In the genomic region with DNA sequence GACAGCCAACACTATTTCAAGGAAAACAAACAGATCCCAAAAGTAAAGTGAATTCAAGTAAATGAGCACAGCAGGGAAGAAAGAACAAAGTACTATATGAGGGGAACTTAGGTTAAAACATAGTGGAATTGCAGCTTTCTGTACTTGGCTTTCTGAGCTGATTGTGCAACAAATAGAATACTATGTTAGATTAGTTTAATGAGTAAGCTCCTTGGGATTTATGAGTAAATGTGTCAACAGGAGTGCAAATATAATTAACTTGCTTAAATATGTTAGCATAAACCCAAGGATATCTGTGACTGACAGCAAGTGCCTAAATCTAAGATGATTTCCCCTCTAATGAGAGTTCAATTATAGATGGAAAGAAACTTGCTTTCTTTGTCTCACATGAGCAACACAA, we compare ENCODE assay signal across 18 cellular contexts.
"Had no signal": no experiment of that assay in that cellular context is flagged by ENCODE, and none has a peak within 500 bp of the region (broad histone marks: within the 10 kb centered on the region; RNA-seq: fewer than 3 reads in every experiment).

No MANE protein-coding gene starts in this region.

- H3K4me3 ChIP-seq: adrenal gland, coronary artery, ovary, tibial nerve, vagina had no signal

- H3K4me1 Mint-ChIP-seq: activated CD4-positive, alpha-beta memory T cell treated with anti-CD3 and anti-CD28 coated beads, Interleukin-2, amount 10 ng/mL, durations not matched to agents 7 days and 5 days; activated naive CD4-positive, alpha-beta T cell treated with anti-CD3 and anti-CD28 coated beads, Interleukin-2, amount 50 U/mL, for 24 hours; immature natural killer cell had no signal

- DNase-seq: activated CD4-positive, alpha-beta memory T cell treated with anti-CD3 and anti-CD28 coated beads, Interleukin-2, amount 10 ng/mL, durations not matched to agents 7 days and 5 days; activated CD4-positive, alpha-beta T cell treated with anti-CD3 and anti-CD28 coated beads for 4 hours; activated effector memory CD4-positive, alpha-beta T cell treated with Interleukin-2 at 50 U/mL for 16 hours; activated T-cell treated with anti-CD3 and anti-CD28 coated beads, Interleukin-2, amount 50 U/mL, for 4 hours; adrenal gland; caudate nucleus; foreskin keratinocyte; glutamatergic neuron; immature natural killer cell; midbrain; ovary; stimulated activated naive CD4-positive, alpha-beta T cell; substantia nigra had no signal

- H3K4me3 Mint-ChIP-seq: activated CD4-positive, alpha-beta memory T cell treated with anti-CD3 and anti-CD28 coated beads, Interleukin-2, amount 10 ng/mL, durations not matched to agents 7 days and 5 days; activated naive CD4-positive, alpha-beta T cell treated with anti-CD3 and anti-CD28 coated beads, Interleukin-2, amount 50 U/mL, for 24 hours; activated T-cell treated with anti-CD3 and anti-CD28 coated beads, Interleukin-2, amount 50 U/mL, for 4 hours; immature natural killer cell; T-helper 1 cell treated with Interleukin-12 subunit alpha and Interleukin-12 subunit beta and Interleukin-4 antibody, amounts not matched to agents 30 μg/mL and 1 μg/mL, for 36 hours had no signal

- H3K36me3 Mint-ChIP-seq: activated naive CD4-positive, alpha-beta T cell treated with anti-CD3 and anti-CD28 coated beads, Interleukin-2, amount 50 U/mL, for 24 hours had no signal

- H3K27me3 ChIP-seq: adrenal gland, foreskin keratinocyte, ovary, tibial nerve, vagina had no signal

- H3K27ac ChIP-seq: adrenal gland, coronary artery, foreskin keratinocyte, ovary, tibial nerve, vagina had no signal

- ATAC-seq: activated T-cell treated with anti-CD3 and anti-CD28 coated beads, Interleukin-2, amount 50 U/mL, for 4 hours; foreskin keratinocyte had no signal

- H3K36me3 ChIP-seq: adrenal gland, ovary, tibial nerve, vagina had no signal

- H3K9me3 ChIP-seq: adrenal gland, ovary, vagina had no signal

- H3K27ac Mint-ChIP-seq: activated CD4-positive, alpha-beta memory T cell treated with anti-CD3 and anti-CD28 coated beads, Interleukin-2, amount 10 ng/mL, durations not matched to agents 7 days and 5 days; activated naive CD4-positive, alpha-beta T cell treated with anti-CD3 and anti-CD28 coated beads, Interleukin-2, amount 50 U/mL, for 24 hours; immature natural killer cell; T-helper 1 cell treated with Interleukin-12 subunit alpha and Interleukin-12 subunit beta and Interleukin-4 antibody, amounts not matched to agents 30 μg/mL and 1 μg/mL, for 36 hours had no signal

- H3K4me1 ChIP-seq: adrenal gland, foreskin keratinocyte, tibial nerve, vagina had no signal

- H3K27me3 Mint-ChIP-seq: activated CD4-positive, alpha-beta memory T cell treated with anti-CD3 and anti-CD28 coated beads, Interleukin-2, amount 10 ng/mL, durations not matched to agents 7 days and 5 days; activated naive CD4-positive, alpha-beta T cell treated with anti-CD3 and anti-CD28 coated beads, Interleukin-2, amount 50 U/mL, for 24 hours had no signal
